Comparison of ENCODE assay signal across 11 cellular contexts in the genomic region with DNA sequence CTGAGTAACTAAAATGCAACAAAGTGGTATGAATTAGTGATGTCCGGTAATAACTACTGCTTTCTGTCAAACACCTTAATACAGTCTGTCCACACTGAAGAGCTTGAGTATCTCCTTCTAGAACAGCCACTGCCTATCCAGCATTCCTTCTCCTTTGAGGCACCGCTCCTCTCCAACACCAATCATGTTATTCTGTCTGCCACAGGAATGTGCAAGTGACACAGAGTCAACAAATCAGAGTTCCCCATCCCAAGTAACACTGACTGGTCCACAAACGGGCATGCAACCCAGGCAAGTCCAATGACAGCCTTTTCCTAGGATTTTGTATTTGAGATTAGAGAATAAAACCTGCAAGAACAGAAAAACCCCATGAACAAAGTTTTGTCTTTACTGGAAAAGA. TPM values are rescaled to one million over a fixed set of nuclear protein-coding genes. Genes with fewer than 3 reads are reported as not detected.
DNase-seq lines count a peak whose midpoint lies in the region; ATAC-seq and TF ChIP-seq lines count a peak whose summit lies in the region.
"Had no signal": no experiment of that assay in that cellular context is flagged by ENCODE, and none has a peak within 500 bp of the region (broad histone marks: within the 10 kb centered on the region; RNA-seq: fewer than 3 reads in every experiment).

No MANE protein-coding gene starts in this region.

- H3K4me3 ChIP-seq in endodermal cell (ENCODE audit: low read length): no peak overlapping the region
- H3K4me3 ChIP-seq in colonic mucosa: no peak overlapping the region
- H3K4me3 ChIP-seq in OCI-LY7 (ENCODE audit: low read depth, low read length, poor library complexity, severe bottlenecking): no peak overlapping the region

- H3K9me3 Mint-ChIP-seq in endodermal cell: no peaks in the 10 kb centered on the region
- peaks cover 8% of the 10 kb centered on the region for H3K9me3 Mint-ChIP-seq in nephron progenitor cell
- H3K9me3 Mint-ChIP-seq: stimulated activated naive CD8-positive, alpha-beta T cell treated with anti-CD3 and anti-CD28 coated beads, Interleukin-15, amount 100 ng/mL, for 72 hours had no signal

- H3K9ac ChIP-seq in endodermal cell (ENCODE audit: extremely low read depth, low read length, poor library complexity, severe bottlenecking) (no peak overlapping the region), colonic mucosa (ENCODE audit: low read depth in 2 of 2, low read length in 2 of 2) (no peak overlapping the region)

- BruUV-seq in OCI-LY7 (replicated peaks; lab: Mats Ljungman, UMichigan): no TSS peak

- peaks cover 15% of the 10 kb centered on the region for H4K20me1 ChIP-seq in OCI-LY7 (ENCODE audit: insufficient read depth, low read length)

- peaks cover 21% of the 10 kb centered on the region for H3K4me1 Mint-ChIP-seq in endodermal cell
- H3K4me1 Mint-ChIP-seq in nephron progenitor cell: peaks cover 49% of the 10 kb centered on the region

- no peak overlapping the region for H3K4me2 ChIP-seq in OCI-LY7 (ENCODE audit: low read length)

- intact Hi-C loops in colonic mucosa (cut with DNase I): loop anchor here (10.0 kb wide), 1 partner anchor 94 kb away; a partner anchor contains a TSS
- intact Hi-C loops in OCI-LY7 (cut with micrococcal nuclease; ENCODE audit: unreplicated experiment): loop anchor here (5.0 kb wide), 1 partner anchor 186 kb away; a partner anchor contains a TSS

- peaks cover 66% of the 10 kb centered on the region for H3K79me2 ChIP-seq in OCI-LY7 (ENCODE audit: insufficient read depth, low read depth, low read length)

- H3K4me3 Mint-ChIP-seq in endodermal cell: no peak overlapping the region
- no peak overlapping the region for H3K4me3 Mint-ChIP-seq in nephron progenitor cell
- H3K4me3 Mint-ChIP-seq: stimulated activated naive CD8-positive, alpha-beta T cell treated with anti-CD3 and anti-CD28 coated beads, Interleukin-15, amount 100 ng/mL, for 72 hours had no signal

- H3K36me3 Mint-ChIP-seq in endodermal cell (ENCODE audit: low read depth) (no peaks in the 10 kb centered on the region), nephron progenitor cell (ENCODE audit: low read depth) (peaks cover 22% of the 10 kb centered on the region)

- H3K9me2 ChIP-seq in OCI-LY7 (ENCODE audit: insufficient read depth, low read length): no peaks in the 10 kb centered on the region

- H3K27me3 Mint-ChIP-seq in endodermal cell (ENCODE audit: insufficient read depth) (peaks cover 10% of the 10 kb centered on the region), nephron progenitor cell (ENCODE audit: low read depth, poor library complexity) (no peaks in the 10 kb centered on the region)
- H3K27me3 Mint-ChIP-seq: stimulated activated naive CD8-positive, alpha-beta T cell treated with anti-CD3 and anti-CD28 coated beads, Interleukin-15, amount 100 ng/mL, for 72 hours had no signal

- H3K27me3 ChIP-seq in endodermal cell (ENCODE audit: control insufficient read depth, insufficient read depth, low read length, poor library complexity, severe bottlenecking) (no peaks in the 10 kb centered on the region), colonic mucosa (no peaks in the 10 kb centered on the region)

- H3K27ac ChIP-seq in endodermal cell (ENCODE audit: low read depth, low read length) (no peak overlapping the region), colonic mucosa (no peak overlapping the region), OCI-LY7 (ENCODE audit: low read depth, low read length, poor library complexity, severe bottlenecking) (no peak overlapping the region)

- no peak overlapping the region for H2AFZ ChIP-seq in OCI-LY7 (ENCODE audit: low read length)

- H3K27ac Mint-ChIP-seq in endodermal cell (no peak overlapping the region), nephron progenitor cell (peak overlapping the region; percentile 40)
- H3K27ac Mint-ChIP-seq: stimulated activated naive CD8-positive, alpha-beta T cell treated with anti-CD3 and anti-CD28 coated beads, Interleukin-15, amount 100 ng/mL, for 72 hours had no signal

- no peaks in the 10 kb centered on the region for H3K9me3 ChIP-seq in endodermal cell (ENCODE audit: control insufficient read depth, low read length)
- H3K9me3 ChIP-seq in colonic mucosa: no peaks in the 10 kb centered on the region
- H3K9me3 ChIP-seq in OCI-LY7 (ENCODE audit: low read length): no peaks in the 10 kb centered on the region

- H3K4me1 ChIP-seq in endodermal cell (ENCODE audit: control insufficient read depth, insufficient read depth, low read length): no peaks in the 10 kb centered on the region
- H3K4me1 ChIP-seq in colonic mucosa: no peaks in the 10 kb centered on the region
- H3K4me1 ChIP-seq in OCI-LY7 (ENCODE audit: insufficient read depth, low read length, poor library complexity, severe bottlenecking): peaks cover 23% of the 10 kb centered on the region

- ATAC-seq in GM19324 (IDR thresholded peaks at IDR 0.05; ENCODE audit: low FRiP score, unreplicated experiment): no peak
- no peak for ATAC-seq in HG03095 (IDR thresholded peaks at IDR 0.05; ENCODE audit: unreplicated experiment)
- ATAC-seq: stimulated activated naive CD8-positive, alpha-beta T cell treated with anti-CD3 and anti-CD28 coated beads, Interleukin-15, amount 100 ng/mL, for 72 hours had no signal

- CTCF ChIA-PET in OCI-LY7 (lab: Charles Lee; ENCODE audit: unreplicated experiment): interaction anchor here (0.5 kb wide), 1 partner anchor 237 kb away, joined by 3 read pairs; no protein-coding TSS in a partner anchor

- POLR2A ChIA-PET in OCI-LY7 (lab: Charles Lee): interaction anchor here (1.1 kb wide), 1 partner anchor 794 kb away, joined by 3 read pairs; no protein-coding TSS in a partner anchor

- DNase-seq in DMS114 treated with DMSO at 0.1 percent for 48 hours (lab: John Stamatoyannopoulos, UW; ENCODE audit: unreplicated experiment): peak; percentile 25
- DNase-seq in LHCN-M2 (ENCODE audit: low read depth): peak; percentile 61
- DNase-seq in endodermal cell: peak; percentile 48
- DNase-seq in nephron progenitor cell: no peak
- no peak for DNase-seq in colonic mucosa
- DNase-seq in OCI-LY7 (ENCODE audit: low spot score): no peak
- DNase-seq: activated CD8-positive, alpha-beta memory T cell treated with anti-CD3 and anti-CD28 coated beads for 24 hours; stimulated activated CD4-positive, alpha-beta T cell treated with anti-CD3 and anti-CD28 coated beads, Interleukin-2, amount 100 ng/mL, for 24 hours; stimulated activated naive CD8-positive, alpha-beta T cell treated with anti-CD3 and anti-CD28 coated beads, Interleukin-15, amount 100 ng/mL, for 72 hours had no signal

- 92 to 93% methylated on average over 2 to 3 of the region's 3 CpGs for WGBS in endodermal cell (ENCODE audit: insufficient coverage in 1 of 2, insufficient read length in 1 of 2), 2 experiments

- H3K36me3 ChIP-seq in endodermal cell (ENCODE audit: control insufficient read depth, insufficient read depth, low read length) (no peaks in the 10 kb centered on the region), colonic mucosa (no peaks in the 10 kb centered on the region), OCI-LY7 (ENCODE audit: insufficient read depth, low read length) (no peaks in the 10 kb centered on the region)

- no peak for TF ChIP-seq CTCF in endodermal cell (conservative IDR thresholded peaks at IDR 0.05)
- no peak for TF ChIP-seq CTCF in nephron progenitor cell (IDR thresholded peaks at IDR 0.05)
- no peak for TF ChIP-seq CTCF in colonic mucosa (IDR thresholded peaks at IDR 0.05)
- no peak for TF ChIP-seq CTCF in OCI-LY7 (conservative IDR thresholded peaks at IDR 0.05; ENCODE audit: low read length)

RNA-seq across cellular contexts. Expression of a gene that starts 3.8 kb away (rescaled TPM):
- total RNA-seq in LHCN-M2 (2014; rRNA removed) (19.2 and 19.8 TPM in 2 replicates), endodermal cell (10 to 100 TPM; 29.2 to 36.6 TPM), colonic mucosa (10 to 100 TPM in 1 of 2 donors, 1 to 10 TPM in 1; 9.3 to 11.1 TPM), OCI-LY7 (2022) (11.1 and 11.4 TPM in 2 replicates)
- 4.5 TPM for polyA plus RNA-seq in LHCN-M2 (2012)
- 16.2 TPM for polyA plus RNA-seq in endodermal cell (2013, experiment 1 of 2)
- 17.7 TPM for polyA plus RNA-seq in endodermal cell (2013, experiment 2 of 2)
- 7.9 and 9.0 TPM in 2 replicates for total RNA-seq in OCI-LY7 (2014; rRNA removed; shearing (Covaris generic))

Comparison
In these comparisons a context has a peak if more than half of its experiments do, and no peak if none do; other contexts are left out.
1. DNase-seq: peak in DMS114 treated with DMSO at 0.1 percent for 48 hours (single experiment), LHCN-M2 (single experiment) and endodermal cell (single experiment); none in nephron progenitor cell (single experiment), colonic mucosa (single experiment) and OCI-LY7 (single experiment).